In the genomic region with DNA sequence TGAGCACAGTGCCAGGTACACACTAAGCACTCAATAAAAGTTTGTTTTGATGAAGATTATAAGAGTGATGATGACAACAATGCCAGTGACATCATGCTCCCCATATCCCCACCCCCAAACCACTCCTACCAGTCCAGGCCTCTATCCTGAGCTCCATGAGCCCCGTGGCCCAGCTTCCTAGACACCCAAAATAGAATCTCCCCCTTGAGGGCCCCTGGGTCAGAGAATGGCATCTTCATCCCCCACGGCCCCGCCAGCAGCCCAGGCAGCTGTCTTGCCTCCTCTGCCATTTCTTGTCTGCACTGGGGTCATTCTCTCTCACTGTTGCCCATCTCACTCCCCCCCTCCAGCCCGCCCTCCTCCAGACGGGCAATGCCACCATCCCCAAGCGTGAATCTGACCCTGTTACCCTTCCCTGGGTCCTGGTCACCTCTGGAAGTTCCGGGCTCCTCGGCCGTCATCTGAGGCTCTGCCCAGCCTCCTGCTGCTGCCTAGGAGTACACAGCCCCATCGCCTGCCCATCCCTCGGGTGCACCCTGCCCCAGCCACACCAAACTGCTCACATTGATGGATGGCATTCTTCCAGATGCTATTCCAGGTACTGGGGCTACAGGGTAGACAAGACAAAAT, we compare ENCODE assay signal across 24 cellular contexts.
"Had no signal": no experiment of that assay in that cellular context is flagged by ENCODE, and none has a peak within 500 bp of the region (broad histone marks: within the 10 kb centered on the region; RNA-seq: fewer than 3 reads in every experiment).

No MANE protein-coding gene starts in this region.

- H3K36me3 ChIP-seq: adrenal gland had no signal

- H3K4me1 ChIP-seq: testis had no signal

- H3K9me3 ChIP-seq: adrenal gland, testis had no signal

- H3K4me1 Mint-ChIP-seq: central memory CD8-positive, alpha-beta T cell had no signal

- H3K9me3 Mint-ChIP-seq: central memory CD8-positive, alpha-beta T cell; effector memory CD8-positive, alpha-beta T cell; memory B cell; naive B cell; stimulated activated naive B cell treated with anti-CD40 and anti-IgM and Interleukin-4, amounts not matched to agents 10 μg/mL and 1 μg/mL and 100 μg/mL, for 72 hours; T-helper 1 cell treated with Interleukin-12 subunit alpha and Interleukin-12 subunit beta and Interleukin-4 antibody, amounts not matched to agents 30 μg/mL and 1 μg/mL, for 36 hours; type B pancreatic cell; WTC11 had no signal

- H3K4me3 Mint-ChIP-seq: activated naive CD8-positive, alpha-beta T cell; central memory CD8-positive, alpha-beta T cell; effector memory CD8-positive, alpha-beta T cell; memory B cell; stimulated activated naive B cell treated with anti-CD40 and anti-IgM and Interleukin-4, amounts not matched to agents 10 μg/mL and 1 μg/mL and 100 μg/mL, for 72 hours; T-helper 1 cell treated with Interleukin-12 subunit alpha and Interleukin-12 subunit beta and Interleukin-4 antibody, amounts not matched to agents 30 μg/mL and 1 μg/mL, for 36 hours; type B pancreatic cell; WTC11 had no signal

- H3K4me3 ChIP-seq: adrenal gland, dorsolateral prefrontal cortex, skin epidermis, testis had no signal

- H3K27me3 Mint-ChIP-seq: activated naive CD8-positive, alpha-beta T cell; naive B cell; stimulated activated naive B cell treated with anti-CD40 and anti-IgM and Interleukin-4, amounts not matched to agents 10 μg/mL and 1 μg/mL and 100 μg/mL, for 72 hours had no signal

- H3K27me3 ChIP-seq: adrenal gland, testis had no signal

- DNase-seq: activated naive CD4-positive, alpha-beta T cell; activated T-cell treated with anti-CD3 and anti-CD28 coated beads, Interleukin-2, amount 50 U/mL, for 1 hour; adrenal gland; effector memory CD8-positive, alpha-beta T cell; foreskin melanocyte; hypothalamus; left cardiac atrium; naive B cell; occipital lobe; retina; stimulated activated CD4-positive, alpha-beta T cell treated with anti-CD3 and anti-CD28 coated beads, Interleukin-15, amount 100 ng/mL, for 24 hours; stimulated activated naive B cell treated with anti-CD40 and anti-IgM and Interleukin-4, amounts not matched to agents 10 μg/mL and 1 μg/mL and 100 μg/mL, for 72 hours; T1000; testis had no signal

- H3K27ac ChIP-seq: adrenal gland, dorsolateral prefrontal cortex, skin epidermis, testis had no signal

- ATAC-seq: effector memory CD8-positive, alpha-beta T cell; esophagus mucosa; left cardiac atrium; stimulated activated naive B cell treated with anti-CD40 and anti-IgM and Interleukin-4, amounts not matched to agents 10 μg/mL and 1 μg/mL and 100 μg/mL, for 72 hours; WTC11 had no signal

- H3K36me3 Mint-ChIP-seq: activated naive CD8-positive, alpha-beta T cell; memory B cell; naive B cell; stimulated activated naive B cell treated with anti-CD40 and anti-IgM and Interleukin-4, amounts not matched to agents 10 μg/mL and 1 μg/mL and 100 μg/mL, for 72 hours; type B pancreatic cell; WTC11 had no signal

- H3K27ac Mint-ChIP-seq: activated naive CD8-positive, alpha-beta T cell; effector memory CD8-positive, alpha-beta T cell; memory B cell; progenitor cell of endocrine pancreas; stimulated activated naive B cell treated with anti-CD40 and anti-IgM and Interleukin-4, amounts not matched to agents 10 μg/mL and 1 μg/mL and 100 μg/mL, for 72 hours; T-helper 1 cell treated with Interleukin-12 subunit alpha and Interleukin-12 subunit beta and Interleukin-4 antibody, amounts not matched to agents 30 μg/mL and 1 μg/mL, for 36 hours; type B pancreatic cell; WTC11 had no signal
